In the genomic region with DNA sequence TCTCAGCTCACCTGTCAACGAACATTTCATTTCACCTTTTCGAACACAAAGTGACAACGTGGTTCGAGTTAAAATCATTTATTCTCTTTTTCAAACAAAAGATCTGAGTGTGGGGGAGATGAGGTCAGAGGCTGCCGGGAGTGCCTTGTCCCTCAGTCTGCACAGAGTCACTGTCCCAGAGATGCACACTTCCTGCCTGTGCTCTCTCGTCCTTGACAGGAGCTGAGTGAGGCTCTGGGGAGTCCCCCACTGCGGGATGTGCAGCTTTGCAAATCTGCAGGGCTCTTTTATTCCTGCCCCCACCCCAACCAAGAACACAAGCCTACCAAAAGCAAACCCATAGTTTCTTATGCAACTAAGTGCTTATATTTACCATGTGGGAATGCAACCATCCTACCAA, we compare ENCODE assay signal across 11 cellular contexts.
DNase-seq lines count a peak whose midpoint lies in the region; ATAC-seq and TF ChIP-seq lines count a peak whose summit lies in the region.
"Had no signal": no experiment of that assay in that cellular context is flagged by ENCODE, and none has a peak within 500 bp of the region (broad histone marks: within the 10 kb centered on the region; RNA-seq: fewer than 3 reads in every experiment).

No MANE protein-coding gene starts in this region.

- TF ChIP-seq CTCF in GM20000 (IDR thresholded peaks at IDR 0.05; ENCODE audit: extremely low read depth, missing control alignments) (no peak), OCI-LY3 (IDR thresholded peaks at IDR 0.05; ENCODE audit: low read depth, low read length) (no peak), A673 (conservative IDR thresholded peaks at IDR 0.05; ENCODE audit: low read depth, low read length) (no peak)

- H3K79me2 ChIP-seq in OCI-LY3 (ENCODE audit: low read length) = no peaks in the 10 kb centered on the region

- H3K27me3 ChIP-seq in OCI-LY3 (ENCODE audit: low read depth, low read length) (no peaks in the 10 kb centered on the region), A673 (replicated peaks; ENCODE audit: insufficient read depth, low read depth, low read length, poor library complexity) (no peaks in the 10 kb centered on the region)

- H3K36me3 ChIP-seq in OCI-LY3 (replicated peaks; ENCODE audit: low read depth, low read length) = no peaks in the 10 kb centered on the region
- no peaks in the 10 kb centered on the region for H3K36me3 ChIP-seq in A673 (ENCODE audit: insufficient read depth, low read length, poor library complexity, severe bottlenecking)
- H3K36me3 ChIP-seq: thoracic aorta had no signal

- peak; percentile 77 for DNase-seq in GM20000 (ENCODE audit: low spot score)
- DNase-seq in COR-L47 (lab: John Stamatoyannopoulos, UW) = no peak
- DNase-seq in Kasumi-1 (lab: John Stamatoyannopoulos, UW) = no peak
- no peak for DNase-seq in A673 (ENCODE audit: low spot score)
- no peak for DNase-seq in pons (ENCODE audit: low spot score)
- DNase-seq: erythroblast, KBM-7 had no signal

- no peak overlapping the region for H2AFZ ChIP-seq in OCI-LY3 (ENCODE audit: low read depth, low read length)

- intact Hi-C loops in A673 (cut with micrococcal nuclease; ENCODE audit: unreplicated experiment) = no loop called here

- CTCF ChIA-PET in A673 (lab: Charles Lee) = no interaction called here

- H3K4me3 ChIP-seq in OCI-LY3 (ENCODE audit: low read length) = no peak overlapping the region
- no peak overlapping the region for H3K4me3 ChIP-seq in A673 (ENCODE audit: low read depth, low read length, poor library complexity, severe bottlenecking)
- H3K4me3 ChIP-seq: thoracic aorta had no signal

- no peaks in the 10 kb centered on the region for H3K9me3 ChIP-seq in OCI-LY3 (ENCODE audit: insufficient read depth, low read length)
- H3K9me3 ChIP-seq in A673 (ENCODE audit: low read depth, low read length, poor library complexity, severe bottlenecking) = no peaks in the 10 kb centered on the region
- H3K9me3 ChIP-seq: thoracic aorta had no signal

- no peak overlapping the region for H3K27ac ChIP-seq in OCI-LY3 (ENCODE audit: low read length)
- no peak overlapping the region for H3K27ac ChIP-seq in A673 (ENCODE audit: low read depth, low read length, poor library complexity, severe bottlenecking)
- H3K27ac ChIP-seq: thoracic aorta had no signal

- H3K4me1 ChIP-seq in OCI-LY3 (ENCODE audit: low read length) (peaks cover 10% of the 10 kb centered on the region), A673 (ENCODE audit: insufficient read depth, low read length, poor library complexity, severe bottlenecking) (peaks cover 11% of the 10 kb centered on the region)

- H4K20me1 ChIP-seq in OCI-LY3 (ENCODE audit: insufficient read depth, low read length) = no peaks in the 10 kb centered on the region

- ATAC-seq in GM18502 (IDR thresholded peaks at IDR 0.05; ENCODE audit: poor library complexity, unreplicated experiment) (peak; percentile 100), HG02973 (IDR thresholded peaks at IDR 0.05; ENCODE audit: unreplicated experiment) (peak; percentile 99)

- POLR2A ChIA-PET in A673 (lab: Charles Lee; ENCODE audit: low non-redundant PET) = no interaction called here

- no peak overlapping the region for H3K9ac ChIP-seq in OCI-LY3 (ENCODE audit: low read length)

- BruUV-seq in A673 (replicated peaks; lab: Mats Ljungman, UMichigan) = no TSS peak

- peak overlapping the region; percentile 41 for H3K4me2 ChIP-seq in OCI-LY3 (ENCODE audit: low read length)
